In the genomic region with DNA sequence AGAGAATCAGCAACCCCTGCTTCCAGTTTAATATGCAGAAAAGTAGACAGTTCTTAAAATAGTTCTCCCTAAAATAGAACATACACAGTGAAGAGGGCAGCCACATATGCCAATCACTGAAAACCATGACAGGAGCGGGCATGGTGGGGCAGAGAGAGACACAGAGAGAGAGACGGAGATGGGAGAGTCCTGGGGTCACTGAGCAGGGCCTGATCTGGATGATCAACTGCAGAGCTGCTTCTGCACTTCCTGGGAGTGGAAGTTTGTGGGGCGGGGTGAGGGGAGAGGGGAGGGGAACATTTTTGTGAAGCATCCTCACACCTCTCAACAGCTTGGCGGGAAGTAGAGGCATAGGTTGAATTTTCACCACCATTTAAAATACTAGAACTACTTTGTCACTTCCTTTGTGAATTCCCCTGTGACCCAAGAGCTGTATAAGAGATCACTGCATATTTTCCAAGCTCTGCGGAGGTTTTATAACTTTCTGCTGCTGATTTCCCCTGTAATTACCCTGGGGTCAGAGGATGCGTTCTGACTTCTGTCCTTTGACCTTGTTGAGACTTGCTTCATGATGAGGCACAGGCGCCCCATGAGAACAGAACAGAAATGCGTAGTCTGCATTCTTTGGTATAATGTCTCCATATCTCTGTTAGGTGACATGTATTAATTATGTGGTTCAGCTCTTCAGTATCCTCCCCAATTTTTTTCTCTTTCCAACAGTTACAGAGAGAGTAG, we compare ENCODE assay signal across 20 cellular contexts.
"Had no signal": no experiment of that assay in that cellular context is flagged by ENCODE, and none has a peak within 500 bp of the region (broad histone marks: within the 10 kb centered on the region; RNA-seq: fewer than 3 reads in every experiment).

No MANE protein-coding gene starts in this region.

- H3K9me3 Mint-ChIP-seq: activated CD4-positive, alpha-beta memory T cell treated with anti-CD3 and anti-CD28 coated beads, Interleukin-2, amount 10 ng/mL, durations not matched to agents 7 days and 5 days; activated CD4-positive, alpha-beta T cell treated with anti-CD3 and anti-CD28 coated beads, Interleukin-2, amount 10 ng/mL, durations not matched to agents 7 days and 5 days had no signal

- H3K4me3 ChIP-seq: body of pancreas, gastrocnemius medialis, left ventricle myocardium inferior, transverse colon had no signal

- ATAC-seq: activated naive CD4-positive, alpha-beta T cell treated with anti-CD3 and anti-CD28 coated beads, Interleukin-2, amount 50 U/mL, for 72 hours; body of pancreas; gastrocnemius medialis; naive thymus-derived CD4-positive, alpha-beta T cell; stimulated activated naive B cell treated with anti-CD40 and anti-IgM and Interleukin-4, amounts not matched to agents 10 μg/mL and 1 μg/mL and 100 μg/mL, for 72 hours; T-helper 17 cell had no signal

- H3K4me3 Mint-ChIP-seq: activated CD4-positive, alpha-beta memory T cell treated with anti-CD3 and anti-CD28 coated beads, Interleukin-2, amount 10 ng/mL, durations not matched to agents 7 days and 5 days; activated CD4-positive, alpha-beta T cell treated with anti-CD3 and anti-CD28 coated beads, Interleukin-2, amount 10 ng/mL, durations not matched to agents 7 days and 5 days; naive thymus-derived CD4-positive, alpha-beta T cell; stimulated activated naive B cell treated with anti-CD40 and anti-IgM and Interleukin-4, amounts not matched to agents 10 μg/mL and 1 μg/mL and 100 μg/mL, for 72 hours; T-helper 17 cell had no signal

- H3K36me3 Mint-ChIP-seq: activated naive CD4-positive, alpha-beta T cell treated with anti-CD3 and anti-CD28 coated beads, Interleukin-2, amount 50 U/mL, for 72 hours; stimulated activated naive B cell treated with anti-CD40 and anti-IgM and Interleukin-4, amounts not matched to agents 10 μg/mL and 1 μg/mL and 100 μg/mL, for 72 hours had no signal

- H3K36me3 ChIP-seq: gastrocnemius medialis, left ventricle myocardium inferior, transverse colon had no signal

- H3K4me1 ChIP-seq: body of pancreas, gastrocnemius medialis, left ventricle myocardium inferior, transverse colon had no signal

- H3K27ac Mint-ChIP-seq: activated CD4-positive, alpha-beta memory T cell treated with anti-CD3 and anti-CD28 coated beads, Interleukin-2, amount 10 ng/mL, durations not matched to agents 7 days and 5 days; activated CD4-positive, alpha-beta T cell treated with anti-CD3 and anti-CD28 coated beads, Interleukin-2, amount 10 ng/mL, durations not matched to agents 7 days and 5 days; naive thymus-derived CD4-positive, alpha-beta T cell; stimulated activated naive B cell treated with anti-CD40 and anti-IgM and Interleukin-4, amounts not matched to agents 10 μg/mL and 1 μg/mL and 100 μg/mL, for 72 hours; T-helper 17 cell had no signal

- DNase-seq: activated CD4-positive, alpha-beta memory T cell treated with anti-CD3 and anti-CD28 coated beads, Interleukin-2, amount 10 ng/mL, durations not matched to agents 7 days and 5 days; activated CD4-positive, alpha-beta T cell treated with anti-CD3 and anti-CD28 coated beads, Interleukin-2, amount 10 ng/mL, durations not matched to agents 7 days and 5 days; activated CD4-positive, CD25-positive, alpha-beta regulatory T cell treated with anti-CD3 and anti-CD28 coated beads, Interleukin-2, amount 50 U/mL, for 72 hours; activated naive CD4-positive, alpha-beta T cell; activated T-cell treated with anti-CD3 and anti-CD28 coated beads, Interleukin-2, amount 50 U/mL, for 48 hours; anterior cingulate cortex; body of pancreas; dermis blood vessel endothelial cell; effector CD8-positive, alpha-beta T cell; gastrocnemius medialis; glutamatergic neuron; left ventricle myocardium inferior; midbrain; naive thymus-derived CD4-positive, alpha-beta T cell; stimulated activated CD4-positive, alpha-beta T cell treated with anti-CD3 and anti-CD28 coated beads, Interleukin-15, amount 100 ng/mL, for 24 hours; stimulated activated CD4-positive, alpha-beta T cell treated with anti-CD3 and anti-CD28 coated beads, Interleukin-2, amount 100 ng/mL, for 24 hours; stimulated activated naive B cell treated with anti-CD40 and anti-IgM and Interleukin-4, amounts not matched to agents 10 μg/mL and 1 μg/mL and 100 μg/mL, for 72 hours; T-helper 17 cell; transverse colon had no signal

- H3K27me3 ChIP-seq: body of pancreas, transverse colon had no signal

- H3K4me1 Mint-ChIP-seq: activated CD4-positive, alpha-beta memory T cell treated with anti-CD3 and anti-CD28 coated beads, Interleukin-2, amount 10 ng/mL, durations not matched to agents 7 days and 5 days; activated CD4-positive, alpha-beta T cell treated with anti-CD3 and anti-CD28 coated beads, Interleukin-2, amount 10 ng/mL, durations not matched to agents 7 days and 5 days; T-helper 17 cell had no signal

- H3K27me3 Mint-ChIP-seq: activated CD4-positive, alpha-beta memory T cell treated with anti-CD3 and anti-CD28 coated beads, Interleukin-2, amount 10 ng/mL, durations not matched to agents 7 days and 5 days had no signal

- H3K9me3 ChIP-seq: body of pancreas, gastrocnemius medialis, transverse colon had no signal

- H3K27ac ChIP-seq: body of pancreas, gastrocnemius medialis, left ventricle myocardium inferior, transverse colon had no signal
